Comparison of ENCODE assay signal across 1 cellular context in genomic region chr12:104164635-104165034, GRCh38.
TF ChIP-seq lines count a peak whose summit lies in the region.

No MANE protein-coding gene starts in this region.

TF ChIP-seq in H1, 55 proteins besides CTCF, POLR2A, EP300 and RAD21 (continued from another document):
- TF ChIP-seq CBX8 (IDR thresholded peaks at IDR 0.05; ENCODE audit: borderline replicate concordance, low read depth, low read length) (no peak), SP1 (IDR thresholded peaks at IDR 0.05; ENCODE audit: low read depth, low read length) (no peak), HDAC6 (IDR thresholded peaks at IDR 0.05; ENCODE audit: low read depth, low read length) (no peak), CHD7 (IDR thresholded peaks at IDR 0.05; ENCODE audit: insufficient replicate concordance, low read length) (no peak)
TF ChIP-seq in H1: peak in this region for 0.
